Comparison of ENCODE assay signal across 1 cellular context in the genomic region with DNA sequence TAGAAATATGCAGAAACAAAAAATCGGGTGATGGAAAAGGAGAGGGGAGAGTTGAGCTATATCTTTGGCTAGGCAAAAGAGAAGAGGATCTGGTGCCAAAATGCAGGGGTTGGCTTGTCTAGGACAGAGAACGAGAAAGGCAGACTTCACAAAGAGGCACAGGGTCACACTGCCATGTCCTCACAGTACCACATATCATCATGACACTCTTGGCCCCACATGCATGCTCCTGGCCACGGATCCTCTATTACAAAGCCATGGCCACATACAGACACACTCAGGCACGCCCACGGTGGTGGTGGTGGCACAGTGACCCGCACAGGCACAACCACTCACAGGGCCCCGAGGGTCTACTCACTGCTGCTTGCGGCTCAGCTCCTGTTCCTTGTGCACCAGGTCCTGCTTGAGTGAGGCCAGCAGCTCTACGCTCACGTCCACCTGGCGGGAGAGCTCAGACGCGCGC.
TF ChIP-seq lines count a peak whose summit lies in the region.

No MANE protein-coding gene starts in this region.

TF ChIP-seq in A549, 52 proteins besides CTCF, POLR2A, EP300 and RAD21 (continued from another document):
- TF ChIP-seq ATOH8 (CRISPR knock-in tag; IDR thresholded peaks at IDR 0.05; ENCODE audit: low read depth) (no peak), ZSCAN20 (CRISPR knock-in tag; IDR thresholded peaks at IDR 0.05) (no peak), MAZ (IDR thresholded peaks at IDR 0.05; ENCODE audit: borderline replicate concordance, low read depth, low read length) (no peak), RARB (CRISPR knock-in tag; IDR thresholded peaks at IDR 0.05) (no peak), POLR2AphosphoS2 (conservative IDR thresholded peaks at IDR 0.05; ENCODE audit: low read length) (no peak), HEYL (CRISPR knock-in tag; IDR thresholded peaks at IDR 0.05) (no peak), TP53 (CRISPR knock-in tag; IDR thresholded peaks at IDR 0.05) (no peak)
